In the genomic region with DNA sequence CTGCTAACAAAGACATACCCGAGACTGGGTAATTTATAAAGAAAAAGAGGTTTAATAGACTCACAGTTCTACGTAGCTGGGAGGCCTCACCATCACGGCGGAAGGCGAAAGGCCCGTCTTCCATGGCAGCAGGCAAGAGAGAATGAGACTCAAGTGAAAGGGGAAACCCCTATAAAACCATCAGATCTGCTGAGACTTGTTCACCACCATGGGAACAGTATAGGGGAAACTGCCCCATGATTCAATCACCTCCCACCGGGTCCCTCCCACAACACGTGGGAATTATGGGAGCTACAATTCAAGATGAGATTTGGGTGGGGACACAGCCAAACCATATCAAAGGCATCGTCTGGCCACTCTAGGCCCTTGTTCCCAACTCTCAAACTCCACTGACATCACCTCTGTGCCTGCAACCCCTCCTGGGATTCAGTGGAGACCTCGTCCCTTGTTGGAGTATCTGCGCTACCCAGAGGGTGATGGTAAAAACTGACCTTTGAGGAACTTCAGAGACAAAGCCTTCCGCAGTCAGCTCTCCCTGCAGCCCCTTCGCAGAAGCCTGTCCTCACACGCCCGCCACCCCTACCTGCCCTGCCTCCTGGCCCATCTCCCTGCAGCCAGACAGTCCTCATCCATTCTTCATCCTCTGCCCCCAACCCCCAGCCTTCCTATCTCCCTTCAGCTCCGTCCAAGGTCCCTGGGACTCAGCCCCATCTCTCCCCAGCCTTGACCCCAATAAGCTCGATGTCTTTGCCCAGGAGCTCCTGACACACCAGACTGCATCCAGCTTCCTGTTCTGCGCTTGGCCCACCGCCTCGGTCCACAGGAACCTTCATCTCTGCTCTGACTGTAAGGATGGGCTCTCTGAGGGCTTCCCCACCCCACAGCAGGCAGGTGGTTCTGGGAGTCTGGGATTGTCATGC, we compare ENCODE assay signal across 20 cellular contexts. TPM values are rescaled to one million over a fixed set of nuclear protein-coding genes. Genes with fewer than 3 reads are reported as not detected.
DNase-seq lines count a peak whose midpoint lies in the region; TF ChIP-seq lines count a peak whose summit lies in the region.
"Had no signal": no experiment of that assay in that cellular context is flagged by ENCODE, and none has a peak within 500 bp of the region (broad histone marks: within the 10 kb centered on the region; RNA-seq: fewer than 3 reads in every experiment).

No MANE protein-coding gene starts in this region.

- no peak for TF ChIP-seq EP300 in SK-N-SH (IDR thresholded peaks at IDR 0.05; ENCODE audit: borderline replicate concordance in 1 of 2, low read depth in 1 of 2, low read length in 1 of 2)

- no peak overlapping the region for H3K4me3 ChIP-seq in breast epithelium
- no peak overlapping the region for H3K4me3 ChIP-seq in SK-N-SH (ENCODE audit: low read depth in 2 of 2, low read length in 1 of 2)
- H3K4me3 ChIP-seq in iPS-20b (ENCODE audit: low read length): no peak overlapping the region
- H3K4me3 ChIP-seq: gastroesophageal sphincter had no signal

- H3K27ac ChIP-seq in breast epithelium (no peak overlapping the region), SK-N-SH (ENCODE audit: low read depth in 2 of 2, low read length in 1 of 2) (no peak overlapping the region), iPS-20b (ENCODE audit: low read length) (no peak overlapping the region)
- H3K27ac ChIP-seq: epithelial cell of prostate, gastroesophageal sphincter had no signal

- WGBS in SK-N-SH (ENCODE audit: low lambda C conversion rate): 93% methylated on average over 20 of the region's 20 CpGs

- no peak overlapping the region for H2AFZ ChIP-seq in SK-N-SH (ENCODE audit: low read depth)

- TF ChIP-seq CTCF in MCF 10A (IDR thresholded peaks at IDR 0.05; ENCODE audit: unreplicated experiment) (no peak), breast epithelium (IDR thresholded peaks at IDR 0.05) (no peak), SK-N-SH (IDR thresholded peaks at IDR 0.05) (no peak), progenitor cell of endocrine pancreas (IDR thresholded peaks at IDR 0.05; ENCODE audit: unreplicated experiment) (no peak)

- H3K36me3 ChIP-seq in breast epithelium (peaks cover 4% of the 10 kb centered on the region), SK-N-SH (replicated peaks in 1 of 2; ENCODE audit: control insufficient read depth in 1 of 2, insufficient read depth in 2 of 2, low read length in 1 of 2) (peaks cover 21 to 29% of the 10 kb centered on the region in 2 experiments), iPS-20b (ENCODE audit: insufficient read depth, low read depth, low read length) (peaks cover 29% of the 10 kb centered on the region)

- H3K9me3 Mint-ChIP-seq in MCF 10A (ENCODE audit: unreplicated experiment) (no peaks in the 10 kb centered on the region), progenitor cell of endocrine pancreas (ENCODE audit: low read depth) (no peaks in the 10 kb centered on the region)
- H3K9me3 Mint-ChIP-seq: naive B cell; stimulated activated naive CD8-positive, alpha-beta T cell treated with anti-CD3 and anti-CD28 coated beads, Interleukin-15, Interleukin-2, amounts not matched to agents 100 ng/mL and 50 ng/mL, for 24 hours; T-helper 1 cell treated with Interleukin-12 subunit alpha and Interleukin-12 subunit beta and Interleukin-4 antibody, amounts not matched to agents 30 μg/mL and 1 μg/mL, for 36 hours had no signal

- H3K4me1 Mint-ChIP-seq in MCF 10A (ENCODE audit: insufficient read depth, unreplicated experiment) (no peaks in the 10 kb centered on the region), progenitor cell of endocrine pancreas (ENCODE audit: low read depth) (peaks cover 14% of the 10 kb centered on the region)

- TF ChIP-seq POLR2A in breast epithelium (IDR thresholded peaks at IDR 0.05): no peak

- TF ChIP-seq RAD21 in SK-N-SH (IDR thresholded peaks at IDR 0.05; ENCODE audit: low read length): no peak

- H3K27ac Mint-ChIP-seq in MCF 10A (ENCODE audit: low read depth, unreplicated experiment) (no peak overlapping the region), progenitor cell of endocrine pancreas (peak overlapping the region; percentile 26)
- H3K27ac Mint-ChIP-seq: stimulated activated naive CD8-positive, alpha-beta T cell treated with anti-CD3 and anti-CD28 coated beads, Interleukin-15, Interleukin-2, amounts not matched to agents 100 ng/mL and 50 ng/mL, for 24 hours; T-helper 1 cell treated with Interleukin-12 subunit alpha and Interleukin-12 subunit beta and Interleukin-4 antibody, amounts not matched to agents 30 μg/mL and 1 μg/mL, for 36 hours had no signal

- CTCF ChIA-PET in MCF 10A (lab: Yijun Ruan, JAX) (interaction anchor here (1.4 to 1.7 kb wide), 3 partner anchors 13 to 555 kb away, joined by 3 to 11 read pairs (median 8); no protein-coding TSS in a partner anchor), SK-N-SH (lab: Yijun Ruan, JAX) (interaction anchor here (0.8 to 8.9 kb wide), 6 partner anchors 10 to 555 kb away, joined by 4 to 84 read pairs (median 18); no protein-coding TSS in a partner anchor)

- peaks cover 26% of the 10 kb centered on the region for H3K36me3 Mint-ChIP-seq in MCF 10A (ENCODE audit: insufficient read depth, unreplicated experiment)
- H3K36me3 Mint-ChIP-seq in progenitor cell of endocrine pancreas (ENCODE audit: insufficient read depth): peaks cover 14% of the 10 kb centered on the region
- H3K36me3 Mint-ChIP-seq: naive B cell had no signal

- peaks cover 45% of the 10 kb centered on the region for H3F3A ChIP-seq in SK-N-SH (replicated peaks; ENCODE audit: insufficient read depth)

- H3K4me3 Mint-ChIP-seq in MCF 10A (ENCODE audit: unreplicated experiment) (no peak overlapping the region), progenitor cell of endocrine pancreas (ENCODE audit: low read depth) (no peak overlapping the region)
- H3K4me3 Mint-ChIP-seq: stimulated activated naive CD8-positive, alpha-beta T cell treated with anti-CD3 and anti-CD28 coated beads, Interleukin-15, Interleukin-2, amounts not matched to agents 100 ng/mL and 50 ng/mL, for 24 hours; T-helper 1 cell treated with Interleukin-12 subunit alpha and Interleukin-12 subunit beta and Interleukin-4 antibody, amounts not matched to agents 30 μg/mL and 1 μg/mL, for 36 hours had no signal

- BruUV-seq in MCF 10A (replicated peaks; lab: Mats Ljungman, UMichigan): no TSS peak

- H3K27me3 Mint-ChIP-seq in MCF 10A (ENCODE audit: insufficient read depth, unreplicated experiment): no peaks in the 10 kb centered on the region
- no peaks in the 10 kb centered on the region for H3K27me3 Mint-ChIP-seq in progenitor cell of endocrine pancreas
- H3K27me3 Mint-ChIP-seq: naive B cell; stimulated activated naive CD8-positive, alpha-beta T cell treated with anti-CD3 and anti-CD28 coated beads, Interleukin-15, Interleukin-2, amounts not matched to agents 100 ng/mL and 50 ng/mL, for 24 hours had no signal

- intact Hi-C loops in MCF 10A (cut with micrococcal nuclease): no loop called here
- intact Hi-C loops in breast epithelium (cut with DNase I; ENCODE audit: low total_unique reads): loop anchor here (5.0 kb wide), 1 partner anchor 1084 kb away; no protein-coding TSS in a partner anchor

- H3K9me2 ChIP-seq in SK-N-SH: no peaks in the 10 kb centered on the region

- H4K20me1 ChIP-seq in SK-N-SH (ENCODE audit: insufficient read depth): peaks cover 41% of the 10 kb centered on the region

- H3K9ac ChIP-seq in SK-N-SH (no peak overlapping the region), iPS-20b (ENCODE audit: low read depth, low read length) (peak overlapping the region; percentile 55; the same call in 1 of the 2 replicates)

- POLR2A ChIA-PET in MCF 10A (lab: Yijun Ruan, JAX) (interaction anchor here (1.0 to 1.3 kb wide), 2 partner anchors 13 to 18 kb away, joined by 4 read pairs; partner anchors contain the start of gene LTO1), SK-N-SH (lab: Yijun Ruan, JAX) (interaction anchor here (0.7 to 1.8 kb wide), 5 partner anchors 13 to 555 kb away, joined by 3 to 9 read pairs (median 5); partner anchors contain the start of gene LTO1)

- no peaks in the 10 kb centered on the region for H3K79me2 ChIP-seq in SK-N-SH (ENCODE audit: insufficient read depth)

- H3K9me3 ChIP-seq in breast epithelium: no peaks in the 10 kb centered on the region
- no peaks in the 10 kb centered on the region for H3K9me3 ChIP-seq in SK-N-SH
- H3K9me3 ChIP-seq in iPS-20b (ENCODE audit: insufficient read depth, low read depth, low read length): no peaks in the 10 kb centered on the region
- H3K9me3 ChIP-seq: gastroesophageal sphincter had no signal

- no peak overlapping the region for H3K4me2 ChIP-seq in SK-N-SH

- peak; percentile 15 for DNase-seq in MCF 10A (ENCODE audit: unreplicated experiment)
- DNase-seq in breast epithelium (ENCODE audit: low spot score in 2 of 2): no peak
- DNase-seq in SK-N-SH: peak; percentile 39
- DNase-seq in progenitor cell of endocrine pancreas (ENCODE audit: low spot score, unreplicated experiment): no peak
- DNase-seq in DMS53 treated with DMSO at 0.1 percent for 48 hours (lab: John Stamatoyannopoulos, UW; ENCODE audit: unreplicated experiment): no peak
- DNase-seq in SKM-1 (lab: John Stamatoyannopoulos, UW; ENCODE audit: unreplicated experiment): no peak
- DNase-seq in NCI-H510A treated with DMSO at 0.1 percent for 48 hours (lab: John Stamatoyannopoulos, UW): no peak
- DNase-seq: activated gamma-delta T cell, anterior cingulate cortex, DMS79, naive B cell, NCI-H1417 treated with DMSO at 0.1 percent for 48 hours had no signal

- H3K4me1 ChIP-seq in breast epithelium: no peaks in the 10 kb centered on the region
- peaks cover 0 to 12% of the 10 kb centered on the region in 2 experiments; a peak in 2 of 4 replicates for H3K4me1 ChIP-seq in SK-N-SH (ENCODE audit: control insufficient read depth in 1 of 2, insufficient read depth in 2 of 2, low read depth in 1 of 2, low read length in 1 of 2)
- H3K4me1 ChIP-seq in iPS-20b (ENCODE audit: insufficient read depth, low read length): peaks cover 17% of the 10 kb centered on the region

- H3K27me3 ChIP-seq in breast epithelium: no peaks in the 10 kb centered on the region
- H3K27me3 ChIP-seq in SK-N-SH (ENCODE audit: insufficient read depth): no peaks in the 10 kb centered on the region
- H3K27me3 ChIP-seq in iPS-20b (ENCODE audit: insufficient read depth, low read length): no peaks in the 10 kb centered on the region
- H3K27me3 ChIP-seq: gastroesophageal sphincter had no signal

RNA-seq across cellular contexts. Expression of gene CCND1, which starts 15.8 kb away (rescaled TPM):
- total RNA-seq in MCF 10A (2022) (96.6 and 106 TPM in 2 replicates), breast epithelium (100 to 1,000 TPM in 1 of 3 donors, 10 to 100 TPM in 2; 42.3 to 199 (median 99.0) TPM), progenitor cell of endocrine pancreas (409 and 437 TPM in 2 replicates)
- polyA plus RNA-seq in SK-N-SH (2012; rRNA removed): 242 and 285 TPM in 2 replicates
- 196 and 213 TPM in 2 replicates for polyA plus RNA-seq in SK-N-SH (2012; cell fraction: cytosol; rRNA removed)
- 319 and 430 TPM in 2 replicates for polyA plus RNA-seq in SK-N-SH (2012; cell fraction: nucleus; rRNA removed)

RNA-seq across cellular contexts. Expression of gene LTO1, which starts 18.4 kb away (rescaled TPM):
- total RNA-seq in MCF 10A (2022) (31.5 and 34.2 TPM in 2 replicates), breast epithelium (10 to 100 TPM; 14.1 to 25.5 (median 18.7) TPM), progenitor cell of endocrine pancreas (28.5 and 33.4 TPM in 2 replicates)
- 30.8 and 33.1 TPM in 2 replicates for polyA plus RNA-seq in SK-N-SH (2012; rRNA removed)
- polyA plus RNA-seq in SK-N-SH (2012; cell fraction: cytosol; rRNA removed): 27.2 and 30.5 TPM in 2 replicates
- polyA plus RNA-seq in SK-N-SH (2012; cell fraction: nucleus; rRNA removed): 93.5 and 102 TPM in 2 replicates

RNA-seq across cellular contexts. Expression of gene FGF19, which starts 47.0 kb away (rescaled TPM):
- total RNA-seq in MCF 10A (2022): not detected in 2 replicates
- total RNA-seq in breast epithelium: not detected
- polyA plus RNA-seq in SK-N-SH (2012; rRNA removed): not detected in 2 replicates
- not detected in 2 replicates for polyA plus RNA-seq in SK-N-SH (2012; cell fraction: cytosol; rRNA removed)
- polyA plus RNA-seq in SK-N-SH (2012; cell fraction: nucleus; rRNA removed): 0.02 TPM in 1 of 2 replicates, not detected in the other
- not detected in 2 replicates for total RNA-seq in progenitor cell of endocrine pancreas
- total RNA-seq: gastroesophageal sphincter, liver, renal cortical epithelial cell, ureter had no signal

Comparison
In these comparisons a context has a peak if more than half of its experiments do, and no peak if none do; other contexts are left out.
1. DNase-seq: peak in MCF 10A (single experiment) and SK-N-SH (single experiment); none in breast epithelium (0 of 2), progenitor cell of endocrine pancreas (single experiment), DMS53 treated with DMSO at 0.1 percent for 48 hours (single experiment), SKM-1 (single experiment) and NCI-H510A treated with DMSO at 0.1 percent for 48 hours (single experiment).